In the genomic region with DNA sequence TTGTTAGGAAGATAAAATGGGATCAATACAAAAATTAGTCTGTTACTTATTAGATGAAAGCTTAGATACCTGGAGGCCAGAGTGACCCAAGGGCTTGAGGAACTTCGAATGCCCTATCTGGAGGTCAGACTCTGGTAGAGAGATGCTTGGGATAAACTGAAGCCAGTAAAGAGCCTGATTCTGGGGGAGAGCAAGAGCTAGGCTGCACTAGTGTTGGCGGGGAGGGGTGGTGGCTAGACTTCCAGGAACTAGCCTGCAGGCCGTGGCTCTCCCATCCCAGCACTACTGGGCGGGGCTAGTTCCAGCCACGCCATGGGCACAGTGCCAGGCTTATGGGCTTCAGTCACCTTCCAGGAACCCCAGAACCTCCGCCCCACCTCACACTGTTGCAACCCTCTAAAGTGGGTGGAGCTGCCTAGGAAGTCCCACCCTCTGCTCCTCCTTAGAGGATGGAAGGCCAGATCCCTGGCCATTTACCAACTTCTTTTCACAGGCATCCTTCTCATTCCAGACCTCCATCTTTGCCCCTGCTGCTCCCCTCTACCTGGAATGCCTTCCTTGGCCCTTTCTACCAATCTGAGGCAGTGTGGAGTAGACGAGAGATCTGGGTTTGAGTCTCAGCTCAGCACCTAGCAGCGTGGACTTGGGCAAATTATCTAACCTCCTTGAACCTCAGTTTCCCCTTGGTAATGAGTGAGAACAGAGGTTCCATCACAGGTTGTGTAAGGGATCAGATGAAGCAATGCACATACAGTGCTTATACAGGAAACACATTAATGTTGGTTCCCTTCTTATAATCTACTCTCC, we compare ENCODE assay signal across 7 cellular contexts. TPM values are rescaled to one million over a fixed set of nuclear protein-coding genes. Genes with fewer than 3 reads are reported as not detected.
DNase-seq lines count a peak whose midpoint lies in the region; ATAC-seq and TF ChIP-seq lines count a peak whose summit lies in the region.

No MANE protein-coding gene starts in this region.

- H3K4me1 Mint-ChIP-seq in activated T-helper 1 cell treated with anti-CD3 and anti-CD28 coated beads, Interleukin-12 subunit alpha, Interleukin-12 subunit beta, Interleukin-2, Interleukin-4 antibody, amounts not matched to agents 30 ng/mL and 10 ng/mL and 1 ng/mL, durations not matched to agents 14 hours and 24 hours and 36 hours (ENCODE audit: low read depth): peaks cover 19% of the 10 kb centered on the region
- peaks cover 13% of the 10 kb centered on the region for H3K4me1 Mint-ChIP-seq in osteocyte (ENCODE audit: unreplicated experiment)

- POLR2A ChIA-PET in Panc1 (lab: Charles Lee): interaction anchor here (0.5 kb wide), 1 partner anchor 614 kb away, joined by 10 read pairs; no protein-coding TSS in a partner anchor

- H3K4me3 Mint-ChIP-seq in activated T-helper 1 cell treated with anti-CD3 and anti-CD28 coated beads, Interleukin-12 subunit alpha, Interleukin-12 subunit beta, Interleukin-2, Interleukin-4 antibody, amounts not matched to agents 30 ng/mL and 10 ng/mL and 1 ng/mL, durations not matched to agents 14 hours and 24 hours and 36 hours: no peak overlapping the region
- H3K4me3 Mint-ChIP-seq in osteocyte (ENCODE audit: unreplicated experiment): no peak overlapping the region

- in situ Hi-C loops in Panc1 (cut with HindIII; ENCODE audit: low pct_unique_long_range_greater_than_20kb, low sequenced_read_pairs): no loop called here

- DNase-seq in HT1080 (ENCODE audit: low read depth): peak; percentile 52
- DNase-seq in Panc1 (ENCODE audit: low read depth, low spot score): no peak
- DNase-seq in posterior vena cava (ENCODE audit: low spot score): peak; percentile 96
- DNase-seq in activated T-helper 1 cell treated with anti-CD3 and anti-CD28 coated beads, Interleukin-12 subunit alpha, Interleukin-12 subunit beta, Interleukin-2, Interleukin-4 antibody, amounts not matched to agents 30 ng/mL and 10 ng/mL and 1 ng/mL, durations not matched to agents 14 hours and 24 hours and 36 hours (ENCODE audit: low spot score): no peak
- DNase-seq in osteocyte (ENCODE audit: extremely low spot score, unreplicated experiment): no peak
- DNase-seq in activated CD4-positive, alpha-beta T cell treated with anti-CD3 and anti-CD28 coated beads for 1 hour: no peak

- H3K27ac ChIP-seq in Panc1 (ENCODE audit: low read length): no peak overlapping the region

- H3K9me3 Mint-ChIP-seq in activated T-helper 1 cell treated with anti-CD3 and anti-CD28 coated beads, Interleukin-12 subunit alpha, Interleukin-12 subunit beta, Interleukin-2, Interleukin-4 antibody, amounts not matched to agents 30 ng/mL and 10 ng/mL and 1 ng/mL, durations not matched to agents 14 hours and 24 hours and 36 hours: no peaks in the 10 kb centered on the region
- no peaks in the 10 kb centered on the region for H3K9me3 Mint-ChIP-seq in osteocyte (ENCODE audit: unreplicated experiment)

- no peaks in the 10 kb centered on the region for H3K36me3 Mint-ChIP-seq in activated T-helper 1 cell treated with anti-CD3 and anti-CD28 coated beads, Interleukin-12 subunit alpha, Interleukin-12 subunit beta, Interleukin-2, Interleukin-4 antibody, amounts not matched to agents 30 ng/mL and 10 ng/mL and 1 ng/mL, durations not matched to agents 14 hours and 24 hours and 36 hours (ENCODE audit: low read depth)
- no peaks in the 10 kb centered on the region for H3K36me3 Mint-ChIP-seq in osteocyte (ENCODE audit: unreplicated experiment)

- no peaks in the 10 kb centered on the region for H3K27me3 ChIP-seq in Panc1 (ENCODE audit: control insufficient read depth, insufficient read depth, low read length)

- peaks cover 34% of the 10 kb centered on the region for H3K27me3 Mint-ChIP-seq in activated T-helper 1 cell treated with anti-CD3 and anti-CD28 coated beads, Interleukin-12 subunit alpha, Interleukin-12 subunit beta, Interleukin-2, Interleukin-4 antibody, amounts not matched to agents 30 ng/mL and 10 ng/mL and 1 ng/mL, durations not matched to agents 14 hours and 24 hours and 36 hours (ENCODE audit: insufficient read depth)
- H3K27me3 Mint-ChIP-seq in osteocyte (ENCODE audit: unreplicated experiment): peaks cover 12% of the 10 kb centered on the region

- no peaks in the 10 kb centered on the region for H3K36me3 ChIP-seq in Panc1 (ENCODE audit: control insufficient read depth, insufficient read depth, low read length)

- no peak overlapping the region for H3K27ac Mint-ChIP-seq in activated T-helper 1 cell treated with anti-CD3 and anti-CD28 coated beads, Interleukin-12 subunit alpha, Interleukin-12 subunit beta, Interleukin-2, Interleukin-4 antibody, amounts not matched to agents 30 ng/mL and 10 ng/mL and 1 ng/mL, durations not matched to agents 14 hours and 24 hours and 36 hours
- no peak overlapping the region for H3K27ac Mint-ChIP-seq in osteocyte (ENCODE audit: unreplicated experiment)

- intact Hi-C loops in Panc1 (cut with micrococcal nuclease; ENCODE audit: unreplicated experiment) (no loop called here), posterior vena cava (cut with DNase I) (no loop called here)
- intact Hi-C loops in activated T-helper 1 cell treated with anti-CD3 and anti-CD28 coated beads, Interleukin-12 subunit alpha, Interleukin-12 subunit beta, Interleukin-2, Interleukin-4 antibody, amounts not matched to agents 30 ng/mL and 10 ng/mL and 1 ng/mL, durations not matched to agents 14 hours and 24 hours and 36 hours (cut with micrococcal nuclease): no loop called here

- no TSS peak for BruUV-seq in Panc1 (replicated peaks; lab: Mats Ljungman, UMichigan)

- TF ChIP-seq CTCF in Panc1 (IDR thresholded peaks at IDR 0.05) (no peak), osteocyte (IDR thresholded peaks at IDR 0.05) (no peak)

- CTCF ChIA-PET in Panc1 (lab: Charles Lee): interaction anchor here (0.8 kb wide), 1 partner anchor 26 kb away, joined by 3 read pairs; no protein-coding TSS in a partner anchor

- H3K4me1 ChIP-seq in Panc1 (ENCODE audit: control insufficient read depth, insufficient read depth, low read length): no peaks in the 10 kb centered on the region

- ATAC-seq in Panc1: peak; percentile 62
- ATAC-seq in esophagus mucosa: peak; percentile 98

- no peaks in the 10 kb centered on the region for H3K9me3 ChIP-seq in Panc1 (ENCODE audit: control insufficient read depth, insufficient read depth, low read depth, low read length)

- H3K4me3 ChIP-seq in Panc1 (ENCODE audit: low read depth in 2 of 2, low read length in 2 of 2): no peak overlapping the region

RNA-seq across cellular contexts. Expression of a gene that starts 6.3 kb away (rescaled TPM):
- 0.06 TPM in 1 of 2 replicates, not detected in the other for total RNA-seq in HT1080 (2014; rRNA removed; shearing (Covaris generic))
- 0.12 TPM in 1 of 2 replicates, not detected in the other for polyA plus RNA-seq in HT1080 (2015; cell fraction: cytosol; rRNA removed)
- polyA plus RNA-seq in HT1080 (2015; cell fraction: nucleus; rRNA removed): 0.15 TPM in 1 of 2 replicates, not detected in the other
- total RNA-seq in Panc1 (2021; ENCODE audit: unreplicated experiment): 0.26 TPM
- polyA plus RNA-seq in Panc1 (2012; ENCODE audit: insufficient read length): 0.24 TPM
- total RNA-seq in esophagus mucosa: not detected
- 1 to 10 TPM; 1.6 to 3.5 TPM for total RNA-seq in posterior vena cava
- not detected in 2 replicates for total RNA-seq in activated T-helper 1 cell treated with anti-CD3 and anti-CD28 coated beads, Interleukin-12 subunit alpha, Interleukin-12 subunit beta, Interleukin-2, Interleukin-4 antibody, amounts not matched to agents 30 ng/mL and 10 ng/mL and 1 ng/mL, durations not matched to agents 14 hours and 24 hours and 36 hours
- total RNA-seq in osteocyte: 0.30 TPM in 1 of 2 replicates, not detected in the other

RNA-seq across cellular contexts. Expression of a gene that starts 17.8 kb away (rescaled TPM):
- total RNA-seq in HT1080 (2014; rRNA removed; shearing (Covaris generic)): 83.5 and 96.9 TPM in 2 replicates
- 137 and 144 TPM in 2 replicates for polyA plus RNA-seq in HT1080 (2015; cell fraction: cytosol; rRNA removed)
- 75.4 and 79.1 TPM in 2 replicates for polyA plus RNA-seq in HT1080 (2015; cell fraction: nucleus; rRNA removed)
- total RNA-seq in Panc1 (2021; ENCODE audit: unreplicated experiment) (175 TPM), esophagus mucosa (111 TPM), posterior vena cava (10 to 100 TPM; 80.2 to 80.6 TPM), osteocyte (126 and 136 TPM in 2 replicates)
- 147 TPM for polyA plus RNA-seq in Panc1 (2012; ENCODE audit: insufficient read length)
- 115 and 123 TPM in 2 replicates for total RNA-seq in activated T-helper 1 cell treated with anti-CD3 and anti-CD28 coated beads, Interleukin-12 subunit alpha, Interleukin-12 subunit beta, Interleukin-2, Interleukin-4 antibody, amounts not matched to agents 30 ng/mL and 10 ng/mL and 1 ng/mL, durations not matched to agents 14 hours and 24 hours and 36 hours

RNA-seq across cellular contexts. Expression of a gene that starts 26.6 kb away (rescaled TPM):
- total RNA-seq in HT1080 (2014; rRNA removed; shearing (Covaris generic)): 500 and 660 TPM in 2 replicates
- polyA plus RNA-seq in HT1080 (2015; cell fraction: cytosol; rRNA removed): 1,998 and 2,963 TPM in 2 replicates
- 1,635 and 2,052 TPM in 2 replicates for polyA plus RNA-seq in HT1080 (2015; cell fraction: nucleus; rRNA removed)
- total RNA-seq in Panc1 (2021; ENCODE audit: unreplicated experiment) (689 TPM), esophagus mucosa (687 TPM), posterior vena cava (100 to 1,000 TPM; 503 to 615 TPM), osteocyte (792 and 819 TPM in 2 replicates)
- 452 TPM for polyA plus RNA-seq in Panc1 (2012; ENCODE audit: insufficient read length)
- 1,740 and 1,765 TPM in 2 replicates for total RNA-seq in activated T-helper 1 cell treated with anti-CD3 and anti-CD28 coated beads, Interleukin-12 subunit alpha, Interleukin-12 subunit beta, Interleukin-2, Interleukin-4 antibody, amounts not matched to agents 30 ng/mL and 10 ng/mL and 1 ng/mL, durations not matched to agents 14 hours and 24 hours and 36 hours

RNA-seq across cellular contexts. Expression of a gene that starts 27.2 kb away (rescaled TPM):
- total RNA-seq in HT1080 (2014; rRNA removed; shearing (Covaris generic)): 55.9 and 67.6 TPM in 2 replicates
- polyA plus RNA-seq in HT1080 (2015; cell fraction: cytosol; rRNA removed): 30.8 and 34.9 TPM in 2 replicates
- 43.5 and 49.9 TPM in 2 replicates for polyA plus RNA-seq in HT1080 (2015; cell fraction: nucleus; rRNA removed)
- total RNA-seq in Panc1 (2021; ENCODE audit: unreplicated experiment) (130 TPM), esophagus mucosa (44.0 TPM), posterior vena cava (10 to 100 TPM; 46.2 to 56.2 TPM), osteocyte (98.1 and 104 TPM in 2 replicates)
- 19.4 TPM for polyA plus RNA-seq in Panc1 (2012; ENCODE audit: insufficient read length)
- total RNA-seq in activated T-helper 1 cell treated with anti-CD3 and anti-CD28 coated beads, Interleukin-12 subunit alpha, Interleukin-12 subunit beta, Interleukin-2, Interleukin-4 antibody, amounts not matched to agents 30 ng/mL and 10 ng/mL and 1 ng/mL, durations not matched to agents 14 hours and 24 hours and 36 hours: 99.8 and 106 TPM in 2 replicates

RNA-seq across cellular contexts. Expression of a gene that starts 57.2 kb away (rescaled TPM):
- not detected in 2 replicates for total RNA-seq in HT1080 (2014; rRNA removed; shearing (Covaris generic))
- polyA plus RNA-seq in HT1080 (2015; cell fraction: cytosol; rRNA removed): 0.06 and 0.08 TPM in 2 replicates
- polyA plus RNA-seq in HT1080 (2015; cell fraction: nucleus; rRNA removed): 0.07 and 0.26 TPM in 2 replicates
- total RNA-seq in Panc1 (2021; ENCODE audit: unreplicated experiment): not detected
- polyA plus RNA-seq in Panc1 (2012; ENCODE audit: insufficient read length): not detected
- total RNA-seq in esophagus mucosa: 0.16 TPM
- total RNA-seq in posterior vena cava: 1 to 10 TPM; 1.6 to 2.5 TPM
- 2.3 and 2.4 TPM in 2 replicates for total RNA-seq in activated T-helper 1 cell treated with anti-CD3 and anti-CD28 coated beads, Interleukin-12 subunit alpha, Interleukin-12 subunit beta, Interleukin-2, Interleukin-4 antibody, amounts not matched to agents 30 ng/mL and 10 ng/mL and 1 ng/mL, durations not matched to agents 14 hours and 24 hours and 36 hours
- not detected in 2 replicates for total RNA-seq in osteocyte

Comparison
In these comparisons a context has a peak if more than half of its experiments do, and no peak if none do; other contexts are left out.
1. DNase-seq: peak in HT1080 (single experiment) and posterior vena cava (single experiment); none in Panc1 (single experiment), activated T-helper 1 cell treated with anti-CD3 and anti-CD28 coated beads, Interleukin-12 subunit alpha, Interleukin-12 subunit beta, Interleukin-2, Interleukin-4 antibody, amounts not matched to agents 30 ng/mL and 10 ng/mL and 1 ng/mL, durations not matched to agents 14 hours and 24 hours and 36 hours (single experiment), osteocyte (single experiment) and activated CD4-positive, alpha-beta T cell treated with anti-CD3 and anti-CD28 coated beads for 1 hour (single experiment).